26 cellular contexts compared by ENCODE assay signal in genomic region chr1:240987928-240988327, GRCh38.
A peak's percentile ranks its signal among the peaks of the same experiment; 100 is the strongest.
DNase-seq lines count a peak whose midpoint lies in the region; ATAC-seq and TF ChIP-seq lines count a peak whose summit lies in the region.
"Had no signal": no experiment of that assay in that cellular context is flagged by ENCODE, and none has a peak within 500 bp of the region (broad histone marks: within the 10 kb centered on the region; RNA-seq: fewer than 3 reads in every experiment).

No MANE protein-coding gene starts in this region.

- H3K36me3 ChIP-seq in PC-3 (ENCODE audit: low read depth, low read length) (no peaks in the 10 kb centered on the region), hepatocyte (replicated peaks; ENCODE audit: insufficient read depth, low read depth) (no peaks in the 10 kb centered on the region)
- H3K36me3 ChIP-seq: adrenal gland, Peyer's patch, SJSA1 had no signal

- peak; percentile 99 for ATAC-seq in PC-3
- no peak for ATAC-seq in HG03045 (IDR thresholded peaks at IDR 0.05; ENCODE audit: unreplicated experiment)
- ATAC-seq: left ventricle myocardium superior; naive thymus-derived CD8-positive, alpha-beta T cell had no signal

- CTCF ChIA-PET in PC-3 (lab: Charles Lee) = no interaction called here

- BruUV-seq in PC-3 (replicated peaks; lab: Mats Ljungman, UMichigan) = no TSS peak

- H3K27me3 ChIP-seq in PC-3 (ENCODE audit: low read length) (peaks cover 75% of the 10 kb centered on the region), hepatocyte (no peaks in the 10 kb centered on the region)
- H3K27me3 ChIP-seq: adrenal gland, Peyer's patch had no signal

- H3K4me2 ChIP-seq in PC-3 (ENCODE audit: low read length) (0 out of 2 replicates have a peak overlapping the region, but pooled peaks have one; percentile 2), hepatocyte (no peak overlapping the region)

- H2AFZ ChIP-seq in PC-3 (ENCODE audit: low read length) (no peak overlapping the region), hepatocyte (no peak overlapping the region)

- H3K79me2 ChIP-seq in PC-3 (ENCODE audit: low read length) = no peaks in the 10 kb centered on the region
- no peaks in the 10 kb centered on the region for H3K79me2 ChIP-seq in hepatocyte

- POLR2A ChIA-PET in PC-3 (lab: Charles Lee; ENCODE audit: unreplicated experiment) = no interaction called here

- no peaks in the 10 kb centered on the region for H4K20me1 ChIP-seq in PC-3 (ENCODE audit: low read length)
- no peaks in the 10 kb centered on the region for H4K20me1 ChIP-seq in hepatocyte (ENCODE audit: insufficient read depth, poor library complexity, severe bottlenecking)

- H3K4me3 ChIP-seq in PC-3 (ENCODE audit: low read length) (no peak overlapping the region), hepatocyte (no peak overlapping the region)
- H3K4me3 ChIP-seq: adrenal gland, Peyer's patch, SJSA1 had no signal

- no peaks in the 10 kb centered on the region for H3K9me3 ChIP-seq in PC-3 (ENCODE audit: low read length)
- H3K9me3 ChIP-seq in hepatocyte (ENCODE audit: low read depth) = no peaks in the 10 kb centered on the region
- H3K9me3 ChIP-seq: adrenal gland, Peyer's patch, SJSA1 had no signal

- no peak overlapping the region for H3K9ac ChIP-seq in PC-3 (ENCODE audit: low read length)

- 46% methylated on average over 5 of the region's 5 CpGs for WGBS in hepatocyte (ENCODE audit: low lambda C conversion rate, missing lambda C conversion rate)

- H3K4me1 ChIP-seq in PC-3 (ENCODE audit: insufficient read depth, low read length) (peaks cover 4% of the 10 kb centered on the region; the same call in 1 of the 2 replicates), hepatocyte (ENCODE audit: insufficient read depth) (no peaks in the 10 kb centered on the region)
- H3K4me1 ChIP-seq: adrenal gland, Peyer's patch, SJSA1 had no signal

- peak; percentile 73 for DNase-seq in DMS153 (lab: John Stamatoyannopoulos, UW)
- no peak for DNase-seq in DMS153 treated with DMSO at 0.1 percent for 48 hours (lab: John Stamatoyannopoulos, UW; ENCODE audit: unreplicated experiment)
- peak; percentile 65 for DNase-seq in ELR (ENCODE audit: low read depth)
- DNase-seq in PC-3 = peak; percentile 87
- peak; percentile 11 for DNase-seq in hepatocyte (ENCODE audit: low spot score)
- no peak for DNase-seq in NCI-H187 (lab: John Stamatoyannopoulos, UW)
- DNase-seq in CD1c-positive myeloid dendritic cell (ENCODE audit: extremely low spot score) = no peak
- DNase-seq: activated CD4-positive, alpha-beta memory T cell treated with anti-CD3 and anti-CD28 coated beads for 36 hours; activated CD4-positive, CD25-positive, alpha-beta regulatory T cell treated with anti-CD3 and anti-CD28 coated beads, Interleukin-2, amount 50 U/mL, for 72 hours; activated CD8-positive, alpha-beta memory T cell treated with anti-CD3 and anti-CD28 coated beads, Interleukin-2, amount 50 U/mL, for 4 hours; activated naive CD4-positive, alpha-beta T cell treated with anti-CD3 and anti-CD28 coated beads for 36 hours; adrenal gland; DND-41; GOT3; left ventricle myocardium superior; MM.1S; naive thymus-derived CD8-positive, alpha-beta T cell; NCI-H2107; NCI-H524 treated with DMSO at 0.1 percent for 48 hours; occipital lobe; Peyer's patch; stimulated activated naive CD4-positive, alpha-beta T cell treated with Interleukin-2 at 50 U/mL for 16 hours; T-helper 1 cell had no signal

- H3K9me2 ChIP-seq in PC-3 (replicated peaks; ENCODE audit: low read length) (no peaks in the 10 kb centered on the region), hepatocyte (replicated peaks; ENCODE audit: insufficient read depth) (no peaks in the 10 kb centered on the region)

- H3K27ac ChIP-seq in PC-3 (ENCODE audit: low read length) = no peak overlapping the region
- no peak overlapping the region for H3K27ac ChIP-seq in hepatocyte
- H3K27ac ChIP-seq: 22Rv1, adrenal gland, Peyer's patch, SJSA1 had no signal

- intact Hi-C loops in PC-3 (cut with micrococcal nuclease) = no loop called here

- TF ChIP-seq CTCF in PC-3 (conservative IDR thresholded peaks at IDR 0.05; ENCODE audit: low read depth, low read length) (no peak), hepatocyte (IDR thresholded peaks at IDR 0.05; ENCODE audit: poor library complexity) (no peak)

- H3F3A ChIP-seq in PC-3 (ENCODE audit: low read length, unreplicated experiment) = no peaks in the 10 kb centered on the region

Comparison
In these comparisons a context has a peak if more than half of its experiments do, and no peak if none do; other contexts are left out.
1. DNase-seq: peak in DMS153 (single experiment), ELR (single experiment), PC-3 (single experiment) and hepatocyte (single experiment); none in DMS153 treated with DMSO at 0.1 percent for 48 hours (single experiment), NCI-H187 (0 of 2) and CD1c-positive myeloid dendritic cell (single experiment).